2 cellular contexts compared by ENCODE assay signal in genomic region chr2:108641766-108642165, GRCh38.
TF ChIP-seq lines count a peak whose summit lies in the region.

No MANE protein-coding gene starts in this region.

TF ChIP-seq in IMR-90, 13 proteins besides CTCF, POLR2A, EP300 and RAD21:
- TF ChIP-seq BHLHE40 (IDR thresholded peaks at IDR 0.05; ENCODE audit: low read depth, low read length) (no peak), CEBPB (IDR thresholded peaks at IDR 0.05; ENCODE audit: low read depth, low read length) (no peak), RCOR1 (IDR thresholded peaks at IDR 0.05; ENCODE audit: insufficient replicate concordance, low read length) (no peak), MAFK (IDR thresholded peaks at IDR 0.05; ENCODE audit: low read depth, low read length) (no peak), MAZ (IDR thresholded peaks at IDR 0.05; ENCODE audit: borderline replicate concordance, low read depth, low read length) (no peak), USF2 (IDR thresholded peaks at IDR 0.05; ENCODE audit: low read depth, low read length) (no peak), RFX5 (IDR thresholded peaks at IDR 0.05; ENCODE audit: low read depth, low read length) (no peak), CHD1 (IDR thresholded peaks at IDR 0.05; ENCODE audit: low read depth, low read length) (no peak), NFE2L2 (IDR thresholded peaks at IDR 0.05; ENCODE audit: low read depth, low read length) (no peak)
- TF ChIP-seq, protein P1, sequence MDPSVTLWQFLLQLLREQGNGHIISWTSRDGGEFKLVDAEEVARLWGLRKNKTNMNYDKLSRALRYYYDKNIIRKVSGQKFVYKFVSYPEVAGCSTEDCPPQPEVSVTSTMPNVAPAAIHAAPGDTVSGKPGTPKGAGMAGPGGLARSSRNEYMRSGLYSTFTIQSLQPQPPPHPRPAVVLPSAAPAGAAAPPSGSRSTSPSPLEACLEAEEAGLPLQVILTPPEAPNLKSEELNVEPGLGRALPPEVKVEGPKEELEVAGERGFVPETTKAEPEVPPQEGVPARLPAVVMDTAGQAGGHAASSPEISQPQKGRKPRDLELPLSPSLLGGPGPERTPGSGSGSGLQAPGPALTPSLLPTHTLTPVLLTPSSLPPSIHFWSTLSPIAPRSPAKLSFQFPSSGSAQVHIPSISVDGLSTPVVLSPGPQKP (IDR thresholded peaks at IDR 0.05; ENCODE audit: borderline replicate concordance, low read depth, low read length) = no peak

TF ChIP-seq in endothelial cell of umbilical vein, 7 proteins besides CTCF, POLR2A, EP300 and RAD21:
- TF ChIP-seq MYC (IDR thresholded peaks at IDR 0.05; ENCODE audit: low read depth, low read length) (no peak), FOS (IDR thresholded peaks at IDR 0.05; ENCODE audit: borderline replicate concordance, insufficient read depth, low read length) (no peak), POLR2AphosphoS5 (IDR thresholded peaks at IDR 0.05; ENCODE audit: insufficient read depth, low read depth, low read length) (no peak), EZH2 (IDR thresholded peaks at IDR 0.05; ENCODE audit: borderline replicate concordance, low read depth, low read length, severe bottlenecking) (no peak), JUN (IDR thresholded peaks at IDR 0.05; ENCODE audit: borderline replicate concordance, insufficient read depth, insufficient read length, low read depth) (no peak), GATA2 (IDR thresholded peaks at IDR 0.05; ENCODE audit: insufficient read depth, insufficient read length, low read depth, low read length) (no peak)
- TF ChIP-seq, protein P2, sequence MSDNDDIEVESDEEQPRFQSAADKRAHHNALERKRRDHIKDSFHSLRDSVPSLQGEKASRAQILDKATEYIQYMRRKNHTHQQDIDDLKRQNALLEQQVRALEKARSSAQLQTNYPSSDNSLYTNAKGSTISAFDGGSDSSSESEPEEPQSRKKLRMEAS (IDR thresholded peaks at IDR 0.05; ENCODE audit: insufficient read depth, insufficient read length) = no peak
TF ChIP-seq in endothelial cell of umbilical vein: peak in this region for 0.
